ENCODE assay signal across 20 cellular contexts in the genomic region with DNA sequence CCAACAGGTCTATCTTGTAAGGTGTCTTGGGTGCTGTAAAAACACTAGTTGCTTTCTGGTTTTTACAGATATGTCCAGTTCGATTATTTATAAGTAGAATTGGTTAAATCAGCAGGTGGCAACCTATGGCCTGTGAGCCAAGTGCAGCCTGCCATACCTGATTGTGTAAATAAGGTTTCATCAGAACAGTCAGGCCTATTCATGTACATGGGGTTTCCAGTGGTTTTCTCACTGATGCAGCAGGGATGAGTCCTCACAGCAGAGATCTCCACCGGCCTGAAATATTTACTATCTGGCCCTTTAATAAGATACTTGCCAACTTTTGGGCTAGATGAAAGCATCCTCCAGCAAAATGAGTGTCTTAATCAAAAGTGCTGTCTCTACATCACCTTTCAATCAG.
DNase-seq lines count a peak whose midpoint lies in the region; ATAC-seq, FAIRE-seq and TF ChIP-seq lines count a peak whose summit lies in the region.
"Had no signal": no experiment of that assay in that cellular context is flagged by ENCODE, and none has a peak within 500 bp of the region (broad histone marks: within the 10 kb centered on the region; RNA-seq: fewer than 3 reads in every experiment).

No MANE protein-coding gene starts in this region.

- H3K4me3 ChIP-seq in PC-3 (ENCODE audit: low read length), result no peak overlapping the region
- H3K4me3 ChIP-seq in bronchial epithelial cell (ENCODE audit: low read depth, low read length), result no peak overlapping the region
- H3K4me3 ChIP-seq in spleen, result no peak overlapping the region

- H3F3A ChIP-seq in PC-3 (ENCODE audit: low read length, unreplicated experiment), result no peaks in the 10 kb centered on the region

- H3K4me2 ChIP-seq in PC-3 (ENCODE audit: low read length), result peak overlapping the region; percentile 18

- peak overlapping the region; percentile 35 to 65 (median 51) for H3K27ac Mint-ChIP-seq in nephron
- H3K27ac Mint-ChIP-seq: CD4-positive, alpha-beta T cell; HFFc6 had no signal

- H3K36me3 Mint-ChIP-seq in nephron (ENCODE audit: low read depth), result peaks cover 28% of the 10 kb centered on the region

- no peak for TF ChIP-seq CTCF in PC-3 (conservative IDR thresholded peaks at IDR 0.05; ENCODE audit: low read depth, low read length)
- TF ChIP-seq CTCF in RWPE1 (conservative IDR thresholded peaks at IDR 0.05; ENCODE audit: low read depth), result no peak
- TF ChIP-seq CTCF in bronchial epithelial cell (IDR thresholded peaks at IDR 0.05; ENCODE audit: insufficient read depth, low read length, severe bottlenecking), result no peak
- TF ChIP-seq CTCF in nephron (IDR thresholded peaks at IDR 0.05; ENCODE audit: unreplicated experiment in 3 of 3), result no peak
- TF ChIP-seq CTCF in spleen (IDR thresholded peaks at IDR 0.05 in 8 of 11, conservative IDR thresholded peaks at IDR 0.05 in 3 of 11), result no peak

- peaks cover 43% of the 10 kb centered on the region for H3K4me1 ChIP-seq in PC-3 (ENCODE audit: insufficient read depth, low read length)
- H3K4me1 ChIP-seq in spleen, result peaks cover 0 to 9% (median 0%) of the 10 kb centered on the region in 6 donors
- H3K4me1 ChIP-seq: BE2C, Caco-2 had no signal

- no peaks in the 10 kb centered on the region for H3K79me2 ChIP-seq in PC-3 (ENCODE audit: low read length)

- H3K4me3 Mint-ChIP-seq in nephron, result no peak overlapping the region
- H3K4me3 Mint-ChIP-seq: CD4-positive, alpha-beta T cell; HFFc6 had no signal

- H3K27ac ChIP-seq in PC-3 (ENCODE audit: low read length), result peak overlapping the region; percentile 95
- H3K27ac ChIP-seq in RWPE1, result no peak overlapping the region
- H3K27ac ChIP-seq in spleen, result no peak overlapping the region
- H3K27ac ChIP-seq: C4-2B had no signal

- FAIRE-seq in bronchial epithelial cell (lab: Jason Lieb, UNC), result no peak
- FAIRE-seq: A204.1, D721Med had no signal

- POLR2A ChIA-PET in PC-3 (lab: Charles Lee; ENCODE audit: unreplicated experiment), result no interaction called here
- POLR2A ChIA-PET in RWPE1 (lab: Yijun Ruan, JAX; ENCODE audit: low non-redundant PET), result no interaction called here

- DNase-seq in PC-3, result peak; percentile 67
- peak; percentile 21 for DNase-seq in RWPE1 (ENCODE audit: low spot score)
- DNase-seq in bronchial epithelial cell (ENCODE audit: low read depth), result peak; percentile 55
- no peak for DNase-seq in NCI-H510A treated with DMSO at 0.1 percent for 48 hours (lab: John Stamatoyannopoulos, UW)
- no peak for DNase-seq in spleen
- DNase-seq in HPDE6-E6E7 (ENCODE audit: extremely low spot score), result no peak
- DNase-seq: ACHN; BE2C; Caco-2; CD4-positive, alpha-beta T cell; DMS79 treated with DMSO at 0.1 percent for 48 hours; GF-D8; GOT3; H7; HFFc6 had no signal

- H3K27me3 ChIP-seq in PC-3 (ENCODE audit: low read length) (no peaks in the 10 kb centered on the region), bronchial epithelial cell (ENCODE audit: control insufficient read depth, insufficient read depth, low read length) (no peaks in the 10 kb centered on the region), spleen (replicated peaks in 1 of 7) (no peaks in the 10 kb centered on the region)
- H3K27me3 ChIP-seq: BE2C had no signal

- intact Hi-C loops in PC-3 (cut with micrococcal nuclease) (loop anchor here (2.0 kb wide), 2 partner anchors 45 to 143 kb away; no protein-coding TSS in a partner anchor), spleen (cut with DNase I; ENCODE audit: low total_unique reads) (no loop called here)

- no peak for ATAC-seq in PC-3
- ATAC-seq: HCT116 had no signal

- WGBS in spleen, 5 donors, result 77 to 94% (median 84%) methylated on average over 2 of the region's 2 CpGs

- BruUV-seq in PC-3 (replicated peaks; lab: Mats Ljungman, UMichigan), result no TSS peak

- H4K20me1 ChIP-seq in PC-3 (ENCODE audit: low read length), result no peaks in the 10 kb centered on the region

- H3K36me3 ChIP-seq in PC-3 (ENCODE audit: low read depth, low read length), result no peaks in the 10 kb centered on the region
- H3K36me3 ChIP-seq in bronchial epithelial cell (ENCODE audit: control insufficient read depth, insufficient read depth, low read length), result no peaks in the 10 kb centered on the region
- H3K36me3 ChIP-seq in spleen, result no peaks in the 10 kb centered on the region
- H3K36me3 ChIP-seq: BE2C had no signal

- H3K9ac ChIP-seq in PC-3 (ENCODE audit: low read length), result no peak overlapping the region; the same call in 1 of the 2 replicates

- no peaks in the 10 kb centered on the region for H3K9me2 ChIP-seq in PC-3 (replicated peaks; ENCODE audit: low read length)

- peaks cover 7% of the 10 kb centered on the region for H3K27me3 Mint-ChIP-seq in nephron (ENCODE audit: low read depth)

- H2AFZ ChIP-seq in PC-3 (ENCODE audit: low read length), result peak overlapping the region; percentile 12; the same call in 1 of the 2 replicates

- H3K9me3 Mint-ChIP-seq in nephron, result peaks cover 4% of the 10 kb centered on the region

- H3K9me3 ChIP-seq in PC-3 (ENCODE audit: low read length) (no peaks in the 10 kb centered on the region), spleen (peaks cover 0 to 25% (median 8%) of the 10 kb centered on the region in 8 donors)
- H3K9me3 ChIP-seq: BE2C, Caco-2 had no signal

- H3K4me1 Mint-ChIP-seq in nephron, result peaks cover 11% of the 10 kb centered on the region

- no peak for TF ChIP-seq POLR2A in spleen (IDR thresholded peaks at IDR 0.05)

- CTCF ChIA-PET in PC-3 (lab: Charles Lee) (no interaction called here), RWPE1 (lab: Yijun Ruan, JAX) (interaction anchor here (0.6 kb wide), 1 partner anchor 16 kb away, joined by 3 read pairs; no protein-coding TSS in a partner anchor)

Comparison
In these comparisons a context has a peak if more than half of its experiments do, and no peak if none do; other contexts are left out.
1. DNase-seq: peak in PC-3 (single experiment), RWPE1 (single experiment) and bronchial epithelial cell (single experiment); none in NCI-H510A treated with DMSO at 0.1 percent for 48 hours (single experiment), spleen (single experiment) and HPDE6-E6E7 (single experiment).